Comparison of ENCODE assay signal across 17 cellular contexts in genomic region chr9:82584349-82584846, GRCh38.
DNase-seq lines count a peak whose midpoint lies in the region; ATAC-seq and TF ChIP-seq lines count a peak whose summit lies in the region.
"Had no signal": no experiment of that assay in that cellular context is flagged by ENCODE, and none has a peak within 500 bp of the region (broad histone marks: within the 10 kb centered on the region; RNA-seq: fewer than 3 reads in every experiment).

No MANE protein-coding gene starts in this region.

- peak overlapping the region in 2 of 3 donors; percentile 82 to 85 for H3K27ac ChIP-seq in right lobe of liver

- no peak overlapping the region for H3K4me3 ChIP-seq in right lobe of liver

- intact Hi-C loops in right lobe of liver (cut with DNase I): no loop called here

- TF ChIP-seq POLR2A in right lobe of liver (IDR thresholded peaks at IDR 0.05): no peak

- DNase-seq in AG20443 (ENCODE audit: low spot score) (peak; percentile 23), M059J (ENCODE audit: low read depth) (peak; percentile 13), astrocyte of the hippocampus (ENCODE audit: low read depth, low spot score) (peak; percentile 23), right lobe of liver (no peak), NK-92 (lab: John Stamatoyannopoulos, UW; ENCODE audit: unreplicated experiment) (no peak), DMS 273 (lab: John Stamatoyannopoulos, UW; ENCODE audit: unreplicated experiment) (no peak)
- DNase-seq in activated CD8-positive, alpha-beta memory T cell treated with anti-CD3 and anti-CD28 coated beads, Interleukin-2, amount 50 U/mL, for 4 hours: no peak
- DNase-seq: 8988T; CD4-positive, alpha-beta memory T cell; DMS79 treated with DMSO at 0.1 percent for 48 hours; Karpas-422; NCI-H1436; NCI-H2029; NCI-H2171; NCI-H446; NCI-H748 treated with DMSO at 0.1 percent for 48 hours had no signal

- H3K4me1 ChIP-seq in right lobe of liver: peaks cover 0 to 42% (median 15%) of the 10 kb centered on the region in 4 donors

- no peaks in the 10 kb centered on the region for H3K9me3 ChIP-seq in right lobe of liver

- WGBS in right lobe of liver (ENCODE audit: insufficient coverage, low coverage, low lambda C conversion rate, missing lambda C conversion rate): 31% methylated on average over 5 of the region's 5 CpGs

- peak in 2 of 4 donors; percentile 8 to 14 for ATAC-seq in right lobe of liver
- ATAC-seq in HG03520 (IDR thresholded peaks at IDR 0.05; ENCODE audit: unreplicated experiment): no peak

- no peak for TF ChIP-seq CTCF in right lobe of liver (IDR thresholded peaks at IDR 0.05)

- no peaks in the 10 kb centered on the region for H3K27me3 ChIP-seq in right lobe of liver

- no peaks in the 10 kb centered on the region for H3K36me3 ChIP-seq in right lobe of liver

Comparison
In these comparisons a context has a peak if more than half of its experiments do, and no peak if none do; other contexts are left out.
1. DNase-seq: peak in AG20443 (single experiment), M059J (single experiment) and astrocyte of the hippocampus (single experiment); none in right lobe of liver (0 of 3), activated CD8-positive, alpha-beta memory T cell treated with anti-CD3 and anti-CD28 coated beads, Interleukin-2, amount 50 U/mL, for 4 hours (single experiment), NK-92 (single experiment) and DMS 273 (single experiment).